Comparison of ENCODE assay signal across 8 cellular contexts in the genomic region with DNA sequence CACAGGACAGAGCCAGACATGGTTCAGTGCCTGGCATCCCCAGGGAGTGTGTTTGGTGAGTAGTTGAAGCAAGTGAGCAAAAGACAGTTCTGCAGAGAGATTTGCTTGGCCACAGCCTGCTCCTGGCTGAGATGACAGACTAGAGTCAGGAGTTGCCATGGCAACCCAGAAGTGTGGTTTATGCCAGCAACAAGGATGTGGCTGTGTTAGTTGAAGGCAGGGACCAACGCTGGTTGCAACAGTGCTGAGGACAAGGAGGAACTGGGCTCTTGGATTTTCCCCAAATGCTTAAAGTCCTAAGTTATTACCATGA. TPM values are rescaled to one million over a fixed set of nuclear protein-coding genes. Genes with fewer than 3 reads are reported as not detected.
A peak's percentile ranks its signal among the peaks of the same experiment; 100 is the strongest.
DNase-seq lines count a peak whose midpoint lies in the region; ATAC-seq and TF ChIP-seq lines count a peak whose summit lies in the region.

No MANE protein-coding gene starts in this region.

- no peaks in the 10 kb centered on the region for H3K9me3 ChIP-seq in colonic mucosa

- DNase-seq in NCI-H1105 treated with DMSO at 0.1 percent for 48 hours (lab: John Stamatoyannopoulos, UW) (peak; percentile 55), NCI-H1105 (lab: John Stamatoyannopoulos, UW) (no peak), OCI-M1 (lab: John Stamatoyannopoulos, UW) (peak; percentile 2), colonic mucosa (peak; percentile 50), midbrain (lab: John Stamatoyannopoulos, UW) (peak; percentile 83), NCI-H526 treated with DMSO at 0.1 percent for 48 hours (lab: John Stamatoyannopoulos, UW) (no peak), iPS-NIHi7 (ENCODE audit: extremely low spot score) (no peak)

- H3K9ac ChIP-seq in colonic mucosa (ENCODE audit: low read depth in 2 of 2, low read length in 2 of 2), result no peak overlapping the region

- intact Hi-C loops in colonic mucosa (cut with DNase I), result no loop called here

- ATAC-seq in GM19395 (IDR thresholded peaks at IDR 0.05; ENCODE audit: unreplicated experiment), result no peak

- H3K36me3 ChIP-seq in colonic mucosa, result no peaks in the 10 kb centered on the region

- H3K4me3 ChIP-seq in colonic mucosa, result no peak overlapping the region

- TF ChIP-seq CTCF in colonic mucosa (IDR thresholded peaks at IDR 0.05), result no peak

- no peak overlapping the region for H3K27ac ChIP-seq in colonic mucosa

- no peaks in the 10 kb centered on the region for H3K27me3 ChIP-seq in colonic mucosa

- H3K4me1 ChIP-seq in colonic mucosa, result no peaks in the 10 kb centered on the region

RNA-seq across cellular contexts. Expression of a gene that starts 2.7 kb away (rescaled TPM):
- not detected for total RNA-seq in colonic mucosa

Comparison
In these comparisons a context has a peak if more than half of its experiments do, and no peak if none do; other contexts are left out.
1. DNase-seq: peak in NCI-H1105 treated with DMSO at 0.1 percent for 48 hours (single experiment), OCI-M1 (single experiment), colonic mucosa (single experiment) and midbrain (single experiment); none in NCI-H1105 (single experiment), NCI-H526 treated with DMSO at 0.1 percent for 48 hours (single experiment) and iPS-NIHi7 (single experiment).